8 cellular contexts compared by ENCODE assay signal in genomic region chr6:33248643-33248931, GRCh38. TPM values are rescaled to one million over a fixed set of nuclear protein-coding genes. Genes with fewer than 3 reads are reported as not detected.
DNase-seq lines count a peak whose midpoint lies in the region; ATAC-seq and TF ChIP-seq lines count a peak whose summit lies in the region.

No MANE protein-coding gene starts in this region.

- TF ChIP-seq CTCF in HCT116 (IDR thresholded peaks at IDR 0.05 in 2 of 3, conservative IDR thresholded peaks at IDR 0.05 in 1 of 3; ENCODE audit: borderline replicate concordance in 1 of 3, insufficient read depth in 1 of 3, low read depth in 2 of 3, low read length in 2 of 3) (no peak), mesothelial cell of epicardium (IDR thresholded peaks at IDR 0.05; ENCODE audit: unreplicated experiment) (peak; percentile 49)

- TF ChIP-seq POLR2A in HCT116 (IDR thresholded peaks at IDR 0.05; ENCODE audit: borderline replicate concordance, extremely low read depth, insufficient read depth, insufficient read length) = no peak

- peak overlapping the region; percentile 74 for H3K27ac ChIP-seq in HCT116 (ENCODE audit: low read depth, low read length)
- H3K27ac ChIP-seq in urinary bladder (ENCODE audit: low read depth) = peak overlapping the region; percentile 63

- H3K4me1 ChIP-seq in HCT116 (ENCODE audit: control insufficient read depth in 1 of 2, insufficient read depth in 2 of 2, low read length in 2 of 2) = peaks cover 16 to 37% of the 10 kb centered on the region in 2 experiments
- no peaks in the 10 kb centered on the region for H3K4me1 ChIP-seq in urinary bladder (ENCODE audit: insufficient read depth)

- no peaks in the 10 kb centered on the region for H3K9me3 ChIP-seq in HCT116 (ENCODE audit: control insufficient read depth in 1 of 2, insufficient read depth in 1 of 2, low read depth in 1 of 2, low read length in 2 of 2)

- RAD21 ChIA-PET in HCT116 (lab: Charles Lee; ENCODE audit: low non-redundant PET in 1 of 2, low total read pairs in 2 of 2, uncharacterized antibody in 2 of 2, unreplicated experiment in 2 of 2) = interaction anchor here (0.7 to 1.4 kb wide), 4 partner anchors 40 to 88 kb away, joined by 3 to 6 read pairs (median 5); partner anchors contain the start of gene RING1 (in 1 of the 2)

- no peaks in the 10 kb centered on the region for H3K79me2 ChIP-seq in HCT116 (ENCODE audit: insufficient read depth, low read length)

- H3K9ac ChIP-seq in HCT116 (ENCODE audit: low read length) = peak overlapping the region; percentile 88

- peaks cover 21% of the 10 kb centered on the region for H3K36me3 Mint-ChIP-seq in mesothelial cell of epicardium

- H3K27me3 Mint-ChIP-seq in mesothelial cell of epicardium (ENCODE audit: low read depth) = peaks cover 14% of the 10 kb centered on the region

- no peak overlapping the region for H2AFZ ChIP-seq in HCT116 (ENCODE audit: low read depth, low read length, poor library complexity, severe bottlenecking)

- WGBS in urinary bladder = under 1% methylated on average over 18 of the region's 18 CpGs

- TSS peak; percentile 85 for BruUV-seq in HCT116 (replicated peaks; lab: Mats Ljungman, UMichigan)

- H3K36me3 ChIP-seq in HCT116 (ENCODE audit: control insufficient read depth in 1 of 2, insufficient read depth in 2 of 2, low read length in 2 of 2) = no peaks in the 10 kb centered on the region
- H3K36me3 ChIP-seq in urinary bladder (ENCODE audit: insufficient read depth) = no peaks in the 10 kb centered on the region

- POLR2A ChIA-PET in HCT116 (lab: Charles Lee) = interaction anchor here (0.6 to 4.0 kb wide), 10 partner anchors 10 to 277 kb away, joined by 3 to 24 read pairs (median 6); partner anchors contain the start of genes B3GALT4, RPS18 and VPS52

- DNase-seq in EH (ENCODE audit: low read depth) (peak; percentile 65), HCT116 (ENCODE audit: low read depth, low spot score) (no peak), dedifferentiated amniotic fluid mesenchymal stem cell (ENCODE audit: extremely low spot score) (peak; percentile 46), mesothelial cell of epicardium (ENCODE audit: low spot score in 2 of 2, unreplicated experiment in 2 of 2) (no peak), posterior vena cava (ENCODE audit: low spot score) (no peak)

- no peaks in the 10 kb centered on the region for H3K27me3 ChIP-seq in HCT116 (ENCODE audit: insufficient read depth, low read length)

- peak overlapping the region; percentile 71 for H3K27ac Mint-ChIP-seq in mesothelial cell of epicardium

- no peaks in the 10 kb centered on the region for H4K20me1 ChIP-seq in HCT116 (ENCODE audit: insufficient read depth)

- TF ChIP-seq RAD21 in HCT116 (IDR thresholded peaks at IDR 0.05; ENCODE audit: low read depth) = no peak

- H3K9me3 Mint-ChIP-seq in mesothelial cell of epicardium = no peaks in the 10 kb centered on the region

- ATAC-seq in HCT116 = peak; percentile 15
- no peak for ATAC-seq in HG02588 (IDR thresholded peaks at IDR 0.05; ENCODE audit: unreplicated experiment)

- peaks cover 18% of the 10 kb centered on the region for H3K4me1 Mint-ChIP-seq in mesothelial cell of epicardium

- H3K9me2 ChIP-seq in HCT116 (ENCODE audit: insufficient read depth) = no peaks in the 10 kb centered on the region

- peak overlapping the region; percentile 99 for H3K4me2 ChIP-seq in HCT116 (ENCODE audit: low read length)

- peak overlapping the region; percentile 81 for H3K4me3 Mint-ChIP-seq in mesothelial cell of epicardium

- peak overlapping the region; percentile 74 to 85 for H3K4me3 ChIP-seq in HCT116 (replicated peaks in 1 of 2; ENCODE audit: low read depth in 1 of 2, low read length in 2 of 2)
- peak overlapping the region; percentile 30 for H3K4me3 ChIP-seq in urinary bladder (ENCODE audit: low read depth, low read length)

- CTCF ChIA-PET in HCT116 (lab: Charles Lee) = interaction anchor here (0.9 to 4.3 kb wide), 20 partner anchors 9 to 315 kb away, joined by 3 to 49 read pairs (median 6); partner anchors contain the start of genes HSD17B8, RING1, RPS18 and VPS52

- intact Hi-C loops in HCT116 (cut with micrococcal nuclease) = loop anchor here (1.0 to 2.0 kb wide), 4 partner anchors 44 to 234 kb away; partner anchors contain the start of gene HSD17B8
- intact Hi-C loops in posterior vena cava (cut with DNase I) = loop anchor here in 1 of 2 donors (5.0 to 10.0 kb wide), 2 partner anchors 84 to 131 kb away; no protein-coding TSS in a partner anchor

TF ChIP-seq in HCT116, 20 proteins besides CTCF, POLR2A, EP300 and RAD21:
- TF ChIP-seq CEBPB (IDR thresholded peaks at IDR 0.05; ENCODE audit: low read depth) (no peak), EGR1 (IDR thresholded peaks at IDR 0.05; ENCODE audit: low read depth) (no peak), MAX (IDR thresholded peaks at IDR 0.05) (no peak)

TF ChIP-seq in PFSK-1, 5 proteins besides CTCF, POLR2A, EP300 and RAD21:
- no peak for TF ChIP-seq SIN3A (IDR thresholded peaks at IDR 0.05; ENCODE audit: borderline replicate concordance, insufficient read depth, low read length)
- no peak for TF ChIP-seq POLR2AphosphoS5 (IDR thresholded peaks at IDR 0.05; ENCODE audit: low read depth, low read length)
- peak; percentile 1 for TF ChIP-seq FOXP2 (optimal IDR thresholded peaks at IDR 0.05; ENCODE audit: borderline replicate concordance, extremely low read depth, extremely low read length, insufficient read depth)
- TF ChIP-seq TAF1 (IDR thresholded peaks at IDR 0.05; ENCODE audit: borderline replicate concordance, insufficient read depth, low read length) = no peak
- TF ChIP-seq REST (IDR thresholded peaks at IDR 0.05; ENCODE audit: insufficient read depth in 1 of 2, low read depth in 2 of 2, low read length in 2 of 2) = no peak

RNA-seq across cellular contexts. Expression of gene VPS52, which starts 23.1 kb away (rescaled TPM):
- total RNA-seq in HCT116 (2021; ENCODE audit: unreplicated experiment) (58.2 TPM), mesothelial cell of epicardium (67.2 to 69.8 TPM (median 69.6 TPM) in 3 replicates), urinary bladder (32.4 TPM), posterior vena cava (10 to 100 TPM; 27.8 to 44.0 TPM)
- 46.5 and 55.7 TPM in 2 replicates for polyA plus RNA-seq in HCT116 (2012)
- polyA plus RNA-seq in PFSK-1 (2012; ENCODE audit: insufficient read length, low read depth) = 41.8 TPM
- polyA plus RNA-seq in urinary bladder = 45.3 TPM

RNA-seq across cellular contexts. Expression of gene RPS18, which starts 23.3 kb away (rescaled TPM):
- 4,062 TPM for total RNA-seq in HCT116 (2021; ENCODE audit: unreplicated experiment)
- polyA plus RNA-seq in HCT116 (2012) = 10,667 and 12,933 TPM in 2 replicates
- 7,537 TPM for polyA plus RNA-seq in PFSK-1 (2012; ENCODE audit: insufficient read length, low read depth)
- 2,626 to 2,771 TPM (median 2,750 TPM) in 3 replicates for total RNA-seq in mesothelial cell of epicardium
- 3,033 TPM for total RNA-seq in urinary bladder
- polyA plus RNA-seq in urinary bladder = 4,357 TPM
- total RNA-seq in posterior vena cava = 1,000 to 10,000 TPM; 1,709 to 1,844 TPM

RNA-seq across cellular contexts. Expression of gene B3GALT4, which starts 28.3 kb away (rescaled TPM):
- total RNA-seq in HCT116 (2021; ENCODE audit: unreplicated experiment) (1.9 TPM), mesothelial cell of epicardium (3.9 to 4.6 TPM (median 4.3 TPM) in 3 replicates), urinary bladder (8.0 TPM), posterior vena cava (10 to 100 TPM in 1 of 2 donors, 1 to 10 TPM in 1; 9.5 to 14.1 TPM)
- polyA plus RNA-seq in HCT116 (2012) = 0.52 and 1.3 TPM in 2 replicates
- 0.75 TPM for polyA plus RNA-seq in PFSK-1 (2012; ENCODE audit: insufficient read length, low read depth)
- polyA plus RNA-seq in urinary bladder = 19.3 TPM

RNA-seq across cellular contexts. Expression of gene RING1, which starts 40.3 kb away (rescaled TPM):
- total RNA-seq in HCT116 (2021; ENCODE audit: unreplicated experiment) (45.9 TPM), mesothelial cell of epicardium (55.8 to 59.0 TPM (median 56.0 TPM) in 3 replicates), urinary bladder (19.1 TPM), posterior vena cava (10 to 100 TPM; 29.8 to 32.2 TPM)
- polyA plus RNA-seq in HCT116 (2012) = 57.0 and 57.1 TPM in 2 replicates
- 74.5 TPM for polyA plus RNA-seq in PFSK-1 (2012; ENCODE audit: insufficient read length, low read depth)
- polyA plus RNA-seq in urinary bladder = 48.3 TPM

RNA-seq across cellular contexts. Expression of gene WDR46, which starts 40.5 kb away (rescaled TPM):
- total RNA-seq in HCT116 (2021; ENCODE audit: unreplicated experiment) = 90.6 TPM
- polyA plus RNA-seq in HCT116 (2012) = 60.4 and 68.7 TPM in 2 replicates
- polyA plus RNA-seq in PFSK-1 (2012; ENCODE audit: insufficient read length, low read depth) = 173 TPM
- 46.2 to 53.6 TPM (median 52.0 TPM) in 3 replicates for total RNA-seq in mesothelial cell of epicardium
- total RNA-seq in urinary bladder = 29.7 TPM
- polyA plus RNA-seq in urinary bladder = 40.2 TPM
- 10 to 100 TPM; 31.7 to 40.3 TPM for total RNA-seq in posterior vena cava

Comparison
In these comparisons a context has a peak if more than half of its experiments do, and no peak if none do; other contexts are left out.
1. DNase-seq: peak in EH (single experiment) and dedifferentiated amniotic fluid mesenchymal stem cell (single experiment); none in HCT116 (single experiment), mesothelial cell of epicardium (0 of 2) and posterior vena cava (single experiment).